In the genomic region with DNA sequence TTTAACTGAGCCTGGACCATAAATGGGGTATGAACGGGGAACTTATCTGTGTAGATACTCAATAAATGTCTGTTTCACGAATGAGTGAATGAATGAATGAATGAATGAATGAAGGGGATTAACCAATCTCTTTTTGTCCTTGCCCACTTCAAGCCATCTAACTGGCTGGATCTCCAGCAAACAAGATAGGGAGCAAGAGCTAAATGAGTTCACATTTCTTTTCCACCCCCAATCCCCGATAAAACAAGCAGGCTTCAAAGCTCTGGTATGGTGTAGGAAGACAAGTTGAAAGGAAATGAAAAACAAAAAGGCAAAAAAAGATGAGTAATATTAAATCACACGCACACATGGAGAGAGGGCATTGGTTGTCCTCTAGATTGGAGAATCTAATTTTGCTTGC, we compare ENCODE assay signal across 17 cellular contexts.
A peak's percentile ranks its signal among the peaks of the same experiment; 100 is the strongest.
DNase-seq lines count a peak whose midpoint lies in the region; ATAC-seq and TF ChIP-seq lines count a peak whose summit lies in the region.
"Had no signal": no experiment of that assay in that cellular context is flagged by ENCODE, and none has a peak within 500 bp of the region (broad histone marks: within the 10 kb centered on the region; RNA-seq: fewer than 3 reads in every experiment).

No MANE protein-coding gene starts in this region.

- in situ Hi-C loops in mammary epithelial cell (cut with MboI; ENCODE audit: low sequenced_read_pairs in 2 of 2): no loop called here
- in situ Hi-C loops in GM13977 (cut with MboI; ENCODE audit: low pct_unique_long_range_greater_than_20kb, low sequenced_read_pairs, unreplicated experiment): no loop called here

- no peak for DNase-seq in activated CD8-positive, alpha-beta T cell treated with anti-CD3 and anti-CD28 coated beads for 36 hours
- DNase-seq in activated CD8-positive, alpha-beta T cell treated with anti-CD3 and anti-CD28 coated beads, Interleukin-2, amount 10 ng/mL, durations not matched to agents 7 days and 5 days: no peak
- DNase-seq in GM23338 (ENCODE audit: low spot score) (no peak), mammary epithelial cell (no peak), putamen (ENCODE audit: low spot score) (peak; percentile 63), GM13977 (ENCODE audit: low spot score) (no peak), epidermal melanocyte (ENCODE audit: insufficient read length, low spot score) (no peak)
- DNase-seq in activated T-cell treated with anti-CD3 and anti-CD28 coated beads, Interleukin-2, amount 50 U/mL, for 72 hours: no peak
- DNase-seq: AML-193; Caco-2; CD8-positive, alpha-beta memory T cell; DND-41; GDM1; HCEC 1CT; HFFc6 had no signal

- dilution Hi-C loops in mammary epithelial cell (cut with HindIII; ENCODE audit: low sequenced_read_pairs): no loop called here

- H3K4me2 ChIP-seq in GM23338 (peak overlapping the region; percentile 55), mammary epithelial cell (ENCODE audit: insufficient read depth, low read depth, low read length) (no peak overlapping the region)
- H3K4me2 ChIP-seq: BLaER1 had no signal

- peaks cover 7% of the 10 kb centered on the region for H3K9me3 Mint-ChIP-seq in activated CD8-positive, alpha-beta T cell treated with anti-CD3 and anti-CD28 coated beads for 36 hours
- H3K9me3 Mint-ChIP-seq in activated CD8-positive, alpha-beta T cell treated with anti-CD3 and anti-CD28 coated beads, Interleukin-2, amount 10 ng/mL, durations not matched to agents 7 days and 5 days (ENCODE audit: insufficient read depth): peaks cover 4% of the 10 kb centered on the region
- peaks cover 23% of the 10 kb centered on the region for H3K9me3 Mint-ChIP-seq in GM23338
- peaks cover 1 to 3% of the 10 kb centered on the region in 2 donors for H3K9me3 Mint-ChIP-seq in activated T-cell treated with anti-CD3 and anti-CD28 coated beads, Interleukin-2, amount 50 U/mL, for 72 hours

- no peak overlapping the region for H3K9ac ChIP-seq in mammary epithelial cell (ENCODE audit: insufficient read depth, low read length)
- H3K9ac ChIP-seq: BLaER1 had no signal

- H2AFZ ChIP-seq in GM23338 (peak overlapping the region; percentile 94), mammary epithelial cell (ENCODE audit: low read depth, low read length) (peak overlapping the region; percentile 41)

- peaks cover 3% of the 10 kb centered on the region for H3K9me3 ChIP-seq in mammary epithelial cell (replicated peaks; ENCODE audit: insufficient read depth, low read length)
- H3K9me3 ChIP-seq: Caco-2 had no signal

- ATAC-seq in activated CD8-positive, alpha-beta T cell treated with anti-CD3 and anti-CD28 coated beads for 36 hours: peak; percentile 49
- ATAC-seq in activated CD8-positive, alpha-beta T cell treated with anti-CD3 and anti-CD28 coated beads, Interleukin-2, amount 10 ng/mL, durations not matched to agents 7 days and 5 days: no peak
- no peak for ATAC-seq in GM23338
- no peak for ATAC-seq in activated T-cell treated with anti-CD3 and anti-CD28 coated beads, Interleukin-2, amount 50 U/mL, for 72 hours (replicated peaks in 1 of 2)

- H3K4me1 ChIP-seq in GM23338 (ENCODE audit: insufficient read depth) (peaks cover 7% of the 10 kb centered on the region), mammary epithelial cell (ENCODE audit: insufficient read depth, low read length) (peaks cover 4% of the 10 kb centered on the region)
- H3K4me1 ChIP-seq: BLaER1, Caco-2 had no signal

- H3K9me2 ChIP-seq in GM23338 (ENCODE audit: insufficient read depth): no peaks in the 10 kb centered on the region; the same call in 1 of the 2 replicates

- H3K36me3 ChIP-seq in GM23338 (ENCODE audit: insufficient read depth) (no peaks in the 10 kb centered on the region), mammary epithelial cell (ENCODE audit: insufficient read depth, low read length) (no peaks in the 10 kb centered on the region)
- H3K36me3 ChIP-seq: BLaER1 had no signal

- no peaks in the 10 kb centered on the region for H3K27me3 ChIP-seq in GM23338 (ENCODE audit: insufficient read depth)
- H3K27me3 ChIP-seq in mammary epithelial cell (ENCODE audit: insufficient read depth, low read length): no peaks in the 10 kb centered on the region
- H3K27me3 ChIP-seq: BLaER1 had no signal

- BruUV-seq in mammary epithelial cell (replicated peaks; lab: Mats Ljungman, UMichigan): no TSS peak

- H3K79me2 ChIP-seq in GM23338 (replicated peaks; ENCODE audit: insufficient read depth) (no peaks in the 10 kb centered on the region), mammary epithelial cell (ENCODE audit: insufficient read depth, low read length) (no peaks in the 10 kb centered on the region)

- intact Hi-C loops in activated CD8-positive, alpha-beta T cell treated with anti-CD3 and anti-CD28 coated beads for 36 hours (cut with micrococcal nuclease): no loop called here
- intact Hi-C loops in mammary epithelial cell (cut with micrococcal nuclease): loop anchor here (5.0 kb wide), 1 partner anchor 71 kb away; no protein-coding TSS in a partner anchor

- peaks cover 18% of the 10 kb centered on the region for H3K4me1 Mint-ChIP-seq in activated CD8-positive, alpha-beta T cell treated with anti-CD3 and anti-CD28 coated beads for 36 hours (ENCODE audit: low read depth)
- peaks cover 12% of the 10 kb centered on the region for H3K4me1 Mint-ChIP-seq in activated CD8-positive, alpha-beta T cell treated with anti-CD3 and anti-CD28 coated beads, Interleukin-2, amount 10 ng/mL, durations not matched to agents 7 days and 5 days (ENCODE audit: low read depth)
- peaks cover 8% of the 10 kb centered on the region for H3K4me1 Mint-ChIP-seq in GM23338
- no peaks in the 10 kb centered on the region for H3K4me1 Mint-ChIP-seq in activated T-cell treated with anti-CD3 and anti-CD28 coated beads, Interleukin-2, amount 50 U/mL, for 72 hours (ENCODE audit: low read depth)

- H3K4me3 ChIP-seq in GM23338: no peak overlapping the region
- H3K4me3 ChIP-seq in mammary epithelial cell (replicated peaks in 1 of 3; ENCODE audit: insufficient read depth in 1 of 3, low read depth in 2 of 3, low read length in 3 of 3): no peak overlapping the region
- H3K4me3 ChIP-seq: BLaER1 had no signal

- H4K20me1 ChIP-seq in GM23338 (replicated peaks; ENCODE audit: insufficient read depth): no peaks in the 10 kb centered on the region
- no peaks in the 10 kb centered on the region for H4K20me1 ChIP-seq in mammary epithelial cell (ENCODE audit: insufficient read depth, low read length)
- H4K20me1 ChIP-seq: BLaER1 had no signal

- H3F3A ChIP-seq in GM23338 (replicated peaks; ENCODE audit: low read depth): no peaks in the 10 kb centered on the region

- TF ChIP-seq CTCF in activated CD8-positive, alpha-beta T cell treated with anti-CD3 and anti-CD28 coated beads for 36 hours (IDR thresholded peaks at IDR 0.05): no peak
- no peak for TF ChIP-seq CTCF in GM23338 (conservative IDR thresholded peaks at IDR 0.05; ENCODE audit: low read depth in 2 of 2)
- no peak for TF ChIP-seq CTCF in mammary epithelial cell (conservative IDR thresholded peaks at IDR 0.05 in 1 of 2, IDR thresholded peaks at IDR 0.05 in 1 of 2; ENCODE audit: extremely low read depth in 1 of 2, insufficient read depth in 1 of 2, low read depth in 1 of 2, low read length in 2 of 2)
- no peak for TF ChIP-seq CTCF in GM13977 (IDR thresholded peaks at IDR 0.05; ENCODE audit: extremely low read depth, insufficient read depth, missing control alignments)

- POLR2A ChIA-PET in activated CD8-positive, alpha-beta T cell treated with anti-CD3 and anti-CD28 coated beads for 36 hours (lab: Charles Lee): no interaction called here
- POLR2A ChIA-PET in activated CD8-positive, alpha-beta T cell treated with anti-CD3 and anti-CD28 coated beads, Interleukin-2, amount 10 ng/mL, durations not matched to agents 7 days and 5 days (lab: Charles Lee): no interaction called here

- H3K27ac ChIP-seq in GM23338 (ENCODE audit: low read depth) (no peak overlapping the region), mammary epithelial cell (ENCODE audit: insufficient read depth, low read depth, low read length) (no peak overlapping the region)
- H3K27ac ChIP-seq: 22Rv1, BLaER1 had no signal

- H3K27me3 Mint-ChIP-seq in activated CD8-positive, alpha-beta T cell treated with anti-CD3 and anti-CD28 coated beads for 36 hours: peaks cover 6% of the 10 kb centered on the region
- peaks cover 4% of the 10 kb centered on the region for H3K27me3 Mint-ChIP-seq in activated CD8-positive, alpha-beta T cell treated with anti-CD3 and anti-CD28 coated beads, Interleukin-2, amount 10 ng/mL, durations not matched to agents 7 days and 5 days (ENCODE audit: low read depth)
- H3K27me3 Mint-ChIP-seq in GM23338 (ENCODE audit: insufficient read depth, low read depth, poor library complexity): peaks cover 4% of the 10 kb centered on the region
- H3K27me3 Mint-ChIP-seq in activated T-cell treated with anti-CD3 and anti-CD28 coated beads, Interleukin-2, amount 50 U/mL, for 72 hours (ENCODE audit: low read depth): peaks cover 6% of the 10 kb centered on the region

- peak overlapping the region; percentile 38 for H3K27ac Mint-ChIP-seq in activated CD8-positive, alpha-beta T cell treated with anti-CD3 and anti-CD28 coated beads for 36 hours
- no peak overlapping the region for H3K27ac Mint-ChIP-seq in activated CD8-positive, alpha-beta T cell treated with anti-CD3 and anti-CD28 coated beads, Interleukin-2, amount 10 ng/mL, durations not matched to agents 7 days and 5 days
- H3K27ac Mint-ChIP-seq in GM23338: no peak overlapping the region
- H3K27ac Mint-ChIP-seq in activated T-cell treated with anti-CD3 and anti-CD28 coated beads, Interleukin-2, amount 50 U/mL, for 72 hours: no peak overlapping the region
- H3K27ac Mint-ChIP-seq: HFFc6 had no signal

- no peak overlapping the region for H3K4me3 Mint-ChIP-seq in activated CD8-positive, alpha-beta T cell treated with anti-CD3 and anti-CD28 coated beads for 36 hours
- H3K4me3 Mint-ChIP-seq in activated CD8-positive, alpha-beta T cell treated with anti-CD3 and anti-CD28 coated beads, Interleukin-2, amount 10 ng/mL, durations not matched to agents 7 days and 5 days: no peak overlapping the region
- no peak overlapping the region for H3K4me3 Mint-ChIP-seq in GM23338
- H3K4me3 Mint-ChIP-seq in activated T-cell treated with anti-CD3 and anti-CD28 coated beads, Interleukin-2, amount 50 U/mL, for 72 hours: no peak overlapping the region
- H3K4me3 Mint-ChIP-seq: HFFc6 had no signal

- H3K36me3 Mint-ChIP-seq in activated CD8-positive, alpha-beta T cell treated with anti-CD3 and anti-CD28 coated beads for 36 hours (ENCODE audit: low read depth): peaks cover 6% of the 10 kb centered on the region
- H3K36me3 Mint-ChIP-seq in activated CD8-positive, alpha-beta T cell treated with anti-CD3 and anti-CD28 coated beads, Interleukin-2, amount 10 ng/mL, durations not matched to agents 7 days and 5 days (ENCODE audit: low read depth): no peaks in the 10 kb centered on the region
- peaks cover 18% of the 10 kb centered on the region for H3K36me3 Mint-ChIP-seq in GM23338 (ENCODE audit: low read depth)
- peaks cover 0 to 4% of the 10 kb centered on the region in 2 donors for H3K36me3 Mint-ChIP-seq in activated T-cell treated with anti-CD3 and anti-CD28 coated beads, Interleukin-2, amount 50 U/mL, for 72 hours (ENCODE audit: insufficient read depth in 2 of 2)

- CTCF ChIA-PET in activated CD8-positive, alpha-beta T cell treated with anti-CD3 and anti-CD28 coated beads for 36 hours (lab: Charles Lee): interaction anchor here (1.5 to 1.6 kb wide), 2 partner anchors 29 to 131 kb away, joined by 3 to 8 read pairs; no protein-coding TSS in a partner anchor
- CTCF ChIA-PET in activated CD8-positive, alpha-beta T cell treated with anti-CD3 and anti-CD28 coated beads, Interleukin-2, amount 10 ng/mL, durations not matched to agents 7 days and 5 days (lab: Charles Lee): interaction anchor here (1.4 to 2.9 kb wide), 6 partner anchors 11 to 92 kb away, joined by 3 to 22 read pairs (median 5); no protein-coding TSS in a partner anchor
- CTCF ChIA-PET in mammary epithelial cell (lab: Charles Lee; ENCODE audit: low non-redundant PET): interaction anchor here (0.7 kb wide), 1 partner anchor 192 kb away, joined by 4 read pairs; no protein-coding TSS in a partner anchor

- WGBS in mammary epithelial cell (ENCODE audit: low coverage, missing lambda C conversion rate): 17% methylated on average over 4 of the region's 4 CpGs
